15 cellular contexts compared by ENCODE assay signal in the genomic region with DNA sequence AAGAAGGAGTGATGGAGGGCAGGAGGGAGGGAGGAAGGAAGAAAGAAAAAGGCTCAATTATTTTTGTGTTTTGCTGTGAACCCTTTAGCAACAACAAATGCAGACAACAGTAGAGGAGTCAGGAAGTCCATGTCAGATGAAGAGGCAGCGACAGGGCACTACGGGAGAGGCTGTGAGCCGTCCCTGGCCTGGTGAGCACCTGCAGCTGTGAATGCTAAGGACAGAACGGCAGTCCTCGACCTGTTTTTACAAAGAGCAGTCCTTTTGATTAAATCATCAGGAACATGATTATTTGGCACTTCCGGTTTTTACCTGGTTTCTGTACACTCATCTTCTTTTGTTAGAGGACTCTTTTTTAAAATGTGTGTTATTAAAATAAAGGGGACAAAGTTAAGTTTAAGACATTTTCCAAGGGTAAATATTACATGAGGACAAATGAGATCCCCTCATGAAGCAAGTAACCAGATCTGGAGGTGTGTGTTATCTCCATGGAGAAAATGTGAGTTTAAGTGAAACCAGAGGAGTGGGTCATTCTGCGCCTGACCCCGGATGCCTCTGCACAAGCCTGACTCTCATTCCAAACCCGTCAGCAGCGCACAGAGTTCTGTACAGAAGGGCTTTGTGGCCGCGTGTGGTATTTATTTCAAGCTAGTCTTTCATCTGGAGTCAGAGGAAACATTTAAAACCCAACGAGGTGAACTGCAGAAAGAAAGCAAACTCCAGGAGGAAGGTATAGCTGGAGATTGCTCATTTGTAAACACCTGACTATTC.
A peak's percentile ranks its signal among the peaks of the same experiment; 100 is the strongest.
DNase-seq lines count a peak whose midpoint lies in the region; TF ChIP-seq lines count a peak whose summit lies in the region.
"Had no signal": no experiment of that assay in that cellular context is flagged by ENCODE, and none has a peak within 500 bp of the region (broad histone marks: within the 10 kb centered on the region; RNA-seq: fewer than 3 reads in every experiment).

No MANE protein-coding gene starts in this region.

- H3F3A ChIP-seq in neural progenitor cell (ENCODE audit: low read depth) = no peaks in the 10 kb centered on the region

- H3K27ac ChIP-seq in brain microvascular endothelial cell = peak overlapping the region; percentile 69
- H3K27ac ChIP-seq in neural progenitor cell = no peak overlapping the region

- TF ChIP-seq CTCF in brain microvascular endothelial cell (IDR thresholded peaks at IDR 0.05; ENCODE audit: low read depth, low read length, missing control alignments) (peak; percentile 29), neural progenitor cell (IDR thresholded peaks at IDR 0.05) (no peak)

- H3K79me2 ChIP-seq in neural progenitor cell (ENCODE audit: low read depth) = no peaks in the 10 kb centered on the region

- no peaks in the 10 kb centered on the region for H3K9me3 Mint-ChIP-seq in neural progenitor cell
- H3K9me3 Mint-ChIP-seq in activated CD4-positive, alpha-beta T cell treated with anti-CD3 and anti-CD28 coated beads, Interleukin-2, amount 10 ng/mL, durations not matched to agents 24 days and 14 days = no peaks in the 10 kb centered on the region
- H3K9me3 Mint-ChIP-seq: IgD-negative memory B cell had no signal

- no peak overlapping the region for H3K4me3 Mint-ChIP-seq in neural progenitor cell
- H3K4me3 Mint-ChIP-seq in activated CD4-positive, alpha-beta T cell treated with anti-CD3 and anti-CD28 coated beads, Interleukin-2, amount 10 ng/mL, durations not matched to agents 24 days and 14 days = no peak overlapping the region
- H3K4me3 Mint-ChIP-seq: dendritic cell treated with granulocyte-macrophage colony-stimulating factor and Interleukin-4, amounts not matched to agents 40 ng/mL and 50 ng/mL, for 4 days; IgD-negative memory B cell had no signal

- H3K27me3 ChIP-seq in brain microvascular endothelial cell (replicated peaks) = no peaks in the 10 kb centered on the region
- H3K27me3 ChIP-seq in neural progenitor cell = no peaks in the 10 kb centered on the region

- in situ Hi-C loops in brain microvascular endothelial cell (cut with HindIII; ENCODE audit: low pct_ligation_motif_present, low sequenced_read_pairs) = no loop called here

- no peak overlapping the region for H3K9ac ChIP-seq in neural progenitor cell

- no peak overlapping the region for H3K4me3 ChIP-seq in brain microvascular endothelial cell (ENCODE audit: low read depth, low read length)
- no peak overlapping the region for H3K4me3 ChIP-seq in neural progenitor cell

- H4K20me1 ChIP-seq in neural progenitor cell (ENCODE audit: low read depth) = no peaks in the 10 kb centered on the region

- H3K4me1 ChIP-seq in neural progenitor cell = peaks cover 10% of the 10 kb centered on the region

- DNase-seq in DMS53 treated with DMSO at 0.1 percent for 48 hours (lab: John Stamatoyannopoulos, UW; ENCODE audit: unreplicated experiment) = peak; percentile 40
- DNase-seq in NCI-H2227 (lab: John Stamatoyannopoulos, UW; ENCODE audit: unreplicated experiment) = peak; percentile 16
- peak; percentile 85 for DNase-seq in brain microvascular endothelial cell
- DNase-seq in neural progenitor cell (ENCODE audit: low spot score) = peak; percentile 49
- DNase-seq in activated effector memory CD4-positive, alpha-beta T cell treated with Interleukin-2 at 50 U/mL for 16 hours = no peak
- DNase-seq in activated CD4-positive, alpha-beta T cell treated with anti-CD3 and anti-CD28 coated beads, Interleukin-2, amount 10 ng/mL, durations not matched to agents 24 days and 14 days = no peak
- no peak for DNase-seq in 8988T
- no peak for DNase-seq in posterior vena cava (ENCODE audit: low spot score)
- DNase-seq: activated CD4-positive, CD25-positive, alpha-beta regulatory T cell; activated T-cell treated with anti-CD3 and anti-CD28 coated beads, Interleukin-2, amount 50 U/mL, for 1 hour; NCI-H1930; stimulated activated CD4-positive, alpha-beta T cell treated with anti-CD3 and anti-CD28 coated beads, Interleukin-2, amount 100 ng/mL, for 48 hours; T-helper 1 cell had no signal

- H2AFZ ChIP-seq in neural progenitor cell (replicated peaks) = peak overlapping the region; percentile 11

- no peak overlapping the region for H3K4me2 ChIP-seq in neural progenitor cell

- peaks cover 1% of the 10 kb centered on the region for H3K27me3 Mint-ChIP-seq in neural progenitor cell (ENCODE audit: insufficient read depth, low read depth)
- no peaks in the 10 kb centered on the region for H3K27me3 Mint-ChIP-seq in activated CD4-positive, alpha-beta T cell treated with anti-CD3 and anti-CD28 coated beads, Interleukin-2, amount 10 ng/mL, durations not matched to agents 24 days and 14 days
- H3K27me3 Mint-ChIP-seq: dendritic cell treated with granulocyte-macrophage colony-stimulating factor and Interleukin-4, amounts not matched to agents 40 ng/mL and 50 ng/mL, for 4 days; IgD-negative memory B cell had no signal

- no peaks in the 10 kb centered on the region for H3K9me3 ChIP-seq in neural progenitor cell (ENCODE audit: low read depth)

- no peaks in the 10 kb centered on the region for H3K36me3 Mint-ChIP-seq in neural progenitor cell
- H3K36me3 Mint-ChIP-seq in activated CD4-positive, alpha-beta T cell treated with anti-CD3 and anti-CD28 coated beads, Interleukin-2, amount 10 ng/mL, durations not matched to agents 24 days and 14 days (ENCODE audit: low read depth) = no peaks in the 10 kb centered on the region
- H3K36me3 Mint-ChIP-seq: IgD-negative memory B cell had no signal

- peak overlapping the region; percentile 85 for H3K27ac Mint-ChIP-seq in neural progenitor cell
- no peak overlapping the region for H3K27ac Mint-ChIP-seq in activated CD4-positive, alpha-beta T cell treated with anti-CD3 and anti-CD28 coated beads, Interleukin-2, amount 10 ng/mL, durations not matched to agents 24 days and 14 days
- H3K27ac Mint-ChIP-seq: dendritic cell treated with granulocyte-macrophage colony-stimulating factor and Interleukin-4, amounts not matched to agents 40 ng/mL and 50 ng/mL, for 4 days; IgD-negative memory B cell had no signal

- intact Hi-C loops in activated CD4-positive, alpha-beta T cell treated with anti-CD3 and anti-CD28 coated beads, Interleukin-2, amount 10 ng/mL, durations not matched to agents 24 days and 14 days (cut with micrococcal nuclease) = no loop called here
- intact Hi-C loops in posterior vena cava (cut with DNase I) = no loop called here

- peaks cover 58% of the 10 kb centered on the region for H3K4me1 Mint-ChIP-seq in neural progenitor cell
- no peaks in the 10 kb centered on the region for H3K4me1 Mint-ChIP-seq in activated CD4-positive, alpha-beta T cell treated with anti-CD3 and anti-CD28 coated beads, Interleukin-2, amount 10 ng/mL, durations not matched to agents 24 days and 14 days
- H3K4me1 Mint-ChIP-seq: IgD-negative memory B cell had no signal

- no peaks in the 10 kb centered on the region for H3K36me3 ChIP-seq in brain microvascular endothelial cell (replicated peaks)
- H3K36me3 ChIP-seq in neural progenitor cell = no peaks in the 10 kb centered on the region

Comparison
In these comparisons a context has a peak if more than half of its experiments do, and no peak if none do; other contexts are left out.
1. DNase-seq: peak in DMS53 treated with DMSO at 0.1 percent for 48 hours (single experiment), NCI-H2227 (single experiment), brain microvascular endothelial cell (single experiment) and neural progenitor cell (single experiment); none in activated effector memory CD4-positive, alpha-beta T cell treated with Interleukin-2 at 50 U/mL for 16 hours (single experiment), activated CD4-positive, alpha-beta T cell treated with anti-CD3 and anti-CD28 coated beads, Interleukin-2, amount 10 ng/mL, durations not matched to agents 24 days and 14 days (single experiment), 8988T (single experiment) and posterior vena cava (single experiment).